ENCODE assay signal across 8 cellular contexts in genomic region chr11:83285131-83285770, GRCh38. TPM values are rescaled to one million over a fixed set of nuclear protein-coding genes. Genes with fewer than 3 reads are reported as not detected.
A peak's percentile ranks its signal among the peaks of the same experiment; 100 is the strongest.
DNase-seq lines count a peak whose midpoint lies in the region; ATAC-seq lines count a peak whose summit lies in the region.

No MANE protein-coding gene starts in this region.

- peak overlapping the region; percentile 46 for H3K4me3 ChIP-seq in right cardiac atrium (ENCODE audit: low read length)

- H3K27ac ChIP-seq in right cardiac atrium (ENCODE audit: low read length), result peak overlapping the region; percentile 43

- DNase-seq in activated T-cell treated with anti-CD3 and anti-CD28 coated beads, Interleukin-2, amount 50 U/mL, for 72 hours, result no peak
- DNase-seq in activated T-cell treated with anti-CD3 and anti-CD28 coated beads, Interleukin-2, amount 50 U/mL, for 1 hour, result no peak
- DNase-seq in activated CD8-positive, alpha-beta T cell treated with anti-CD3 and anti-CD28 coated beads, Interleukin-2, amount 10 ng/mL, durations not matched to agents 7 days and 5 days, result no peak
- DNase-seq in right cardiac atrium (no peak), NCI-H82 (lab: John Stamatoyannopoulos, UW) (no peak)
- DNase-seq in stimulated activated naive B cell treated with anti-CD40 and anti-IgM and Interleukin-4, amounts not matched to agents 10 μg/mL and 1 μg/mL and 100 μg/mL, for 72 hours, result no peak
- no peak for DNase-seq in NK-92 treated with Interleukin-12 subunit alpha and Interleukin-12 subunit beta, amount 100 ng/mL, for 24 hours (lab: John Stamatoyannopoulos, UW)

- H3K4me1 Mint-ChIP-seq in activated T-cell treated with anti-CD3 and anti-CD28 coated beads, Interleukin-2, amount 50 U/mL, for 72 hours (ENCODE audit: low read depth), result peaks cover 46% of the 10 kb centered on the region
- peaks cover 30% of the 10 kb centered on the region for H3K4me1 Mint-ChIP-seq in activated CD8-positive, alpha-beta T cell treated with anti-CD3 and anti-CD28 coated beads, Interleukin-2, amount 10 ng/mL, durations not matched to agents 7 days and 5 days (ENCODE audit: low read depth)
- H3K4me1 Mint-ChIP-seq in stimulated activated naive B cell treated with anti-CD40 and anti-IgM and Interleukin-4, amounts not matched to agents 10 μg/mL and 1 μg/mL and 100 μg/mL, for 72 hours, result peaks cover 19 to 30% of the 10 kb centered on the region in 2 donors

- H3K27me3 ChIP-seq in right cardiac atrium (ENCODE audit: control insufficient read depth, insufficient read depth), result no peaks in the 10 kb centered on the region

- peak; percentile 54 to 59 for ATAC-seq in activated T-cell treated with anti-CD3 and anti-CD28 coated beads, Interleukin-2, amount 50 U/mL, for 72 hours (replicated peaks in 1 of 2)
- ATAC-seq in HG03097 (IDR thresholded peaks at IDR 0.05; ENCODE audit: low FRiP score, unreplicated experiment) (peak; percentile 33), right cardiac atrium (peak; percentile 80 to 83)
- ATAC-seq in activated CD8-positive, alpha-beta T cell treated with anti-CD3 and anti-CD28 coated beads, Interleukin-2, amount 10 ng/mL, durations not matched to agents 7 days and 5 days, result peak; percentile 62
- ATAC-seq in stimulated activated naive B cell treated with anti-CD40 and anti-IgM and Interleukin-4, amounts not matched to agents 10 μg/mL and 1 μg/mL and 100 μg/mL, for 72 hours (replicated peaks), result peak; percentile 53 to 56

- H3K4me1 ChIP-seq in right cardiac atrium (ENCODE audit: control insufficient read depth, insufficient read depth, low read length), result peaks cover 3% of the 10 kb centered on the region

- CTCF ChIA-PET in activated CD8-positive, alpha-beta T cell treated with anti-CD3 and anti-CD28 coated beads, Interleukin-2, amount 10 ng/mL, durations not matched to agents 7 days and 5 days (lab: Charles Lee), result interaction anchor here (1.7 to 5.7 kb wide), 2 partner anchors 8 to 384 kb away, joined by 6 to 36 read pairs; partner anchors contain the start of gene DDIAS

- no peaks in the 10 kb centered on the region for H3K9me3 Mint-ChIP-seq in activated T-cell treated with anti-CD3 and anti-CD28 coated beads, Interleukin-2, amount 50 U/mL, for 72 hours
- H3K9me3 Mint-ChIP-seq in activated CD8-positive, alpha-beta T cell treated with anti-CD3 and anti-CD28 coated beads, Interleukin-2, amount 10 ng/mL, durations not matched to agents 7 days and 5 days (ENCODE audit: insufficient read depth), result peaks cover 2% of the 10 kb centered on the region
- H3K9me3 Mint-ChIP-seq in stimulated activated naive B cell treated with anti-CD40 and anti-IgM and Interleukin-4, amounts not matched to agents 10 μg/mL and 1 μg/mL and 100 μg/mL, for 72 hours, result peaks cover 0 to 2% of the 10 kb centered on the region in 2 donors

- POLR2A ChIA-PET in activated CD8-positive, alpha-beta T cell treated with anti-CD3 and anti-CD28 coated beads, Interleukin-2, amount 10 ng/mL, durations not matched to agents 7 days and 5 days (lab: Charles Lee), result interaction anchor here (0.6 to 2.3 kb wide), 13 partner anchors 11 to 385 kb away, joined by 3 to 28 read pairs (median 3); partner anchors contain the start of genes ANKRD42, DDIAS, PCF11 and PRCP

- 2% methylated on average over 22 of the region's 22 CpGs for WGBS in right cardiac atrium

- no peaks in the 10 kb centered on the region for H3K9me3 ChIP-seq in right cardiac atrium (ENCODE audit: control insufficient read depth, low read length)

- intact Hi-C loops in right cardiac atrium (cut with DNase I), result no loop called here

- peak overlapping the region; percentile 93 to 94 for H3K4me3 Mint-ChIP-seq in activated T-cell treated with anti-CD3 and anti-CD28 coated beads, Interleukin-2, amount 50 U/mL, for 72 hours
- peak overlapping the region; percentile 95 for H3K4me3 Mint-ChIP-seq in activated CD8-positive, alpha-beta T cell treated with anti-CD3 and anti-CD28 coated beads, Interleukin-2, amount 10 ng/mL, durations not matched to agents 7 days and 5 days
- peak overlapping the region; percentile 95 to 99 for H3K4me3 Mint-ChIP-seq in stimulated activated naive B cell treated with anti-CD40 and anti-IgM and Interleukin-4, amounts not matched to agents 10 μg/mL and 1 μg/mL and 100 μg/mL, for 72 hours

- H3K27me3 Mint-ChIP-seq in activated T-cell treated with anti-CD3 and anti-CD28 coated beads, Interleukin-2, amount 50 U/mL, for 72 hours (ENCODE audit: low read depth), result no peaks in the 10 kb centered on the region
- no peaks in the 10 kb centered on the region for H3K27me3 Mint-ChIP-seq in activated CD8-positive, alpha-beta T cell treated with anti-CD3 and anti-CD28 coated beads, Interleukin-2, amount 10 ng/mL, durations not matched to agents 7 days and 5 days (ENCODE audit: low read depth)
- H3K27me3 Mint-ChIP-seq in stimulated activated naive B cell treated with anti-CD40 and anti-IgM and Interleukin-4, amounts not matched to agents 10 μg/mL and 1 μg/mL and 100 μg/mL, for 72 hours, result no peaks in the 10 kb centered on the region

- peaks cover 6 to 7% of the 10 kb centered on the region in 2 donors for H3K36me3 Mint-ChIP-seq in activated T-cell treated with anti-CD3 and anti-CD28 coated beads, Interleukin-2, amount 50 U/mL, for 72 hours (ENCODE audit: insufficient read depth in 2 of 2)
- peaks cover 19% of the 10 kb centered on the region for H3K36me3 Mint-ChIP-seq in activated CD8-positive, alpha-beta T cell treated with anti-CD3 and anti-CD28 coated beads, Interleukin-2, amount 10 ng/mL, durations not matched to agents 7 days and 5 days (ENCODE audit: low read depth)
- peaks cover 2 to 10% of the 10 kb centered on the region in 2 donors for H3K36me3 Mint-ChIP-seq in stimulated activated naive B cell treated with anti-CD40 and anti-IgM and Interleukin-4, amounts not matched to agents 10 μg/mL and 1 μg/mL and 100 μg/mL, for 72 hours

- peak overlapping the region; percentile 99 for H3K27ac Mint-ChIP-seq in activated T-cell treated with anti-CD3 and anti-CD28 coated beads, Interleukin-2, amount 50 U/mL, for 72 hours
- H3K27ac Mint-ChIP-seq in activated CD8-positive, alpha-beta T cell treated with anti-CD3 and anti-CD28 coated beads, Interleukin-2, amount 10 ng/mL, durations not matched to agents 7 days and 5 days, result peak overlapping the region; percentile 99
- H3K27ac Mint-ChIP-seq in stimulated activated naive B cell treated with anti-CD40 and anti-IgM and Interleukin-4, amounts not matched to agents 10 μg/mL and 1 μg/mL and 100 μg/mL, for 72 hours, result peak overlapping the region; percentile 100

RNA-seq across cellular contexts. Expression of gene CCDC90B, which starts 0.9 kb away (rescaled TPM):
- 10 to 100 TPM; 38.8 to 43.2 TPM for total RNA-seq in activated T-cell treated with anti-CD3 and anti-CD28 coated beads, Interleukin-2, amount 50 U/mL, for 72 hours
- 10 to 100 TPM; 30.2 to 31.3 TPM for total RNA-seq in activated CD8-positive, alpha-beta T cell treated with anti-CD3 and anti-CD28 coated beads, Interleukin-2, amount 10 ng/mL, durations not matched to agents 7 days and 5 days
- total RNA-seq in right cardiac atrium, result 10 to 100 TPM; 25.5 to 27.7 (median 26.3) TPM
- 29.0 TPM for polyA plus RNA-seq in right cardiac atrium
